29 cellular contexts compared by ENCODE assay signal in the genomic region with DNA sequence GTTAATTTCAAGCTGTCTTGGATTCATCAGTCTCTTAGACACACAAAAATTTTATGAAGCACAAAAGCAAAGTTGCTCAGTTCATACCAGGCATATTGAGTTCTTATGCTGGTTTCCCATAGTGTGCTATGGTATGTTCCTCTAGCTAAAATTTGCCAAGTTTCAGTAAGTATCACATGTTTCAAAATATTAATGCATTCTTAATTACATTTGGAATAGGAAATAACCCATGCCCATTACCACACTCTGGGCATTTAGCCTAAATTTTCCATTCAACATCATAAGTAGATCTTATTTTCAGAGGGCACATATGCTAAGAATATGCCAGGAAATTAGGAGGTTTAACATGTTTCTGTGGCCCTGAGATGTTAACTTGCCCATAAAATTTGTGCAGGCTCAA.
"Had no signal": no experiment of that assay in that cellular context is flagged by ENCODE, and none has a peak within 500 bp of the region (broad histone marks: within the 10 kb centered on the region; RNA-seq: fewer than 3 reads in every experiment).

No MANE protein-coding gene starts in this region.

- DNase-seq: activated B cell treated with CpG ODN at 0.5 μM for 24 hours; activated CD4-positive, alpha-beta memory T cell treated with anti-CD3 and anti-CD28 coated beads for 36 hours; activated CD4-positive, alpha-beta T cell treated with anti-CD3 and anti-CD28 coated beads for 4 hours; activated CD4-positive, alpha-beta T cell treated with anti-CD3 and anti-CD28 coated beads, Interleukin-2, amount 10 ng/mL, durations not matched to agents 24 days and 14 days; activated CD4-positive, alpha-beta T cell treated with anti-CD3 and anti-CD28 coated beads, Interleukin-2, amount 50 U/mL, for 1 hour; activated CD4-positive, alpha-beta T cell treated with anti-CD3 and anti-CD28 coated beads, Interleukin-2, amount 50 U/mL, for 4 hours; activated CD4-positive, CD25-positive, alpha-beta regulatory T cell treated with anti-CD3 and anti-CD28 coated beads, Interleukin-2, amount 50 U/mL, for 72 hours; activated CD8-positive, alpha-beta memory T cell treated with anti-CD3 and anti-CD28 coated beads, Interleukin-2, amount 50 U/mL, for 4 hours; activated CD8-positive, alpha-beta T cell treated with anti-CD3 and anti-CD28 coated beads for 36 hours; activated effector memory CD4-positive, alpha-beta T cell treated with anti-CD3 and anti-CD28 coated beads, Interleukin-2, amount 50 U/mL, for 16 hours; activated gamma-delta T cell treated with Interleukin-2 at 50 U/mL for 16 hours; activated naive CD4-positive, alpha-beta T cell; activated naive CD4-positive, alpha-beta T cell treated with anti-CD3 and anti-CD28 coated beads for 36 hours; activated naive CD4-positive, alpha-beta T cell treated with anti-CD3 and anti-CD28 coated beads, Interleukin-2, amount 50 U/mL, for 16 hours; activated naive CD8-positive, alpha-beta T cell treated with anti-CD3 and anti-CD28 coated beads for 36 hours; activated T-cell treated with anti-CD3 and anti-CD28 coated beads for 4 hours; activated T-cell treated with anti-CD3 and anti-CD28 coated beads, Interleukin-2, amount 50 U/mL, for 1 hour; activated T-cell treated with anti-CD3 and anti-CD28 coated beads, Interleukin-2, amount 50 U/mL, for 4 hours; activated T-cell treated with anti-CD3 and anti-CD28 coated beads, Interleukin-2, amount 50 U/mL, for 72 hours; adrenal gland; amniotic stem cell; caudate nucleus; cerebellar nuclear complex; T-helper 1 cell; T-helper 2 cell; T-helper 9 cell had no signal

- H3K36me3 ChIP-seq: adrenal gland, ascending aorta, cardiac muscle cell had no signal

- H3K4me1 ChIP-seq: ascending aorta had no signal

- H3K27ac ChIP-seq: adrenal gland, ascending aorta, cardiac muscle cell, VCaP had no signal

- H3K9me3 ChIP-seq: adrenal gland, ascending aorta had no signal

- H3K4me3 ChIP-seq: adrenal gland, ascending aorta, cardiac muscle cell had no signal

- H3K27me3 ChIP-seq: adrenal gland, ascending aorta, cardiac muscle cell had no signal
